21 cellular contexts compared by ENCODE assay signal in genomic region chr10:9848981-9849380, GRCh38.
"Had no signal": no experiment of that assay in that cellular context is flagged by ENCODE, and none has a peak within 500 bp of the region (broad histone marks: within the 10 kb centered on the region; RNA-seq: fewer than 3 reads in every experiment).

No MANE protein-coding gene starts in this region.

- H3K36me3 ChIP-seq: esophagus squamous epithelium, thoracic aorta had no signal

- H3K27me3 Mint-ChIP-seq: activated CD4-positive, alpha-beta T cell treated with anti-CD3 and anti-CD28 coated beads, Interleukin-2, amount 10 ng/mL, durations not matched to agents 7 days and 5 days; activated CD8-positive, alpha-beta memory T cell treated with anti-CD3 and anti-CD28 coated beads, Interleukin-2, amount 10 ng/mL, durations not matched to agents 7 days and 5 days; activated CD8-positive, alpha-beta T cell treated with anti-CD3 and anti-CD28 coated beads for 36 hours; activated naive CD4-positive, alpha-beta T cell treated with anti-CD3 and anti-CD28 coated beads, Interleukin-2, amount 10 ng/mL, durations not matched to agents 7 days and 5 days; central memory CD8-positive, alpha-beta T cell; natural killer cell treated with Interleukin-12 subunit alpha and Interleukin-12 subunit beta and Interleukin-15 and Interleukin-18, amount 100 ng/mL, for 72 hours; progenitor cell of endocrine pancreas; type B pancreatic cell had no signal

- H3K36me3 Mint-ChIP-seq: activated CD8-positive, alpha-beta memory T cell treated with anti-CD3 and anti-CD28 coated beads, Interleukin-2, amount 10 ng/mL, durations not matched to agents 7 days and 5 days; activated naive CD4-positive, alpha-beta T cell treated with anti-CD3 and anti-CD28 coated beads, Interleukin-2, amount 10 ng/mL, durations not matched to agents 7 days and 5 days; mesothelial cell of epicardium; type B pancreatic cell had no signal

- H3K27ac ChIP-seq: esophagus squamous epithelium, thoracic aorta had no signal

- H3K27me3 ChIP-seq: esophagus squamous epithelium had no signal

- H3K4me1 Mint-ChIP-seq: activated CD4-positive, alpha-beta T cell treated with anti-CD3 and anti-CD28 coated beads, Interleukin-2, amount 10 ng/mL, durations not matched to agents 7 days and 5 days; activated CD8-positive, alpha-beta memory T cell treated with anti-CD3 and anti-CD28 coated beads, Interleukin-2, amount 10 ng/mL, durations not matched to agents 7 days and 5 days; activated naive CD4-positive, alpha-beta T cell treated with anti-CD3 and anti-CD28 coated beads, Interleukin-2, amount 10 ng/mL, durations not matched to agents 7 days and 5 days; brain; central memory CD8-positive, alpha-beta T cell; mesothelial cell of epicardium had no signal

- H3K27ac Mint-ChIP-seq: activated CD4-positive, alpha-beta T cell treated with anti-CD3 and anti-CD28 coated beads, Interleukin-2, amount 10 ng/mL, durations not matched to agents 7 days and 5 days; activated CD8-positive, alpha-beta memory T cell treated with anti-CD3 and anti-CD28 coated beads, Interleukin-2, amount 10 ng/mL, durations not matched to agents 7 days and 5 days; activated CD8-positive, alpha-beta T cell treated with anti-CD3 and anti-CD28 coated beads for 36 hours; activated naive CD4-positive, alpha-beta T cell treated with anti-CD3 and anti-CD28 coated beads, Interleukin-2, amount 10 ng/mL, durations not matched to agents 7 days and 5 days; brain; mesothelial cell of epicardium; natural killer cell treated with Interleukin-12 subunit alpha and Interleukin-12 subunit beta and Interleukin-15 and Interleukin-18, amount 100 ng/mL, for 72 hours; progenitor cell of endocrine pancreas; type B pancreatic cell had no signal

- H3K4me1 ChIP-seq: esophagus squamous epithelium had no signal

- H3K4me3 ChIP-seq: esophagus squamous epithelium, thoracic aorta had no signal

- DNase-seq: activated CD4-positive, alpha-beta T cell treated with anti-CD3 and anti-CD28 coated beads, Interleukin-2, amount 10 ng/mL, durations not matched to agents 7 days and 5 days; activated CD8-positive, alpha-beta memory T cell treated with anti-CD3 and anti-CD28 coated beads, Interleukin-2, amount 10 ng/mL, durations not matched to agents 7 days and 5 days; activated CD8-positive, alpha-beta T cell treated with anti-CD3 and anti-CD28 coated beads for 36 hours; activated effector memory CD4-positive, alpha-beta T cell treated with anti-CD3 and anti-CD28 coated beads, Interleukin-2, amount 50 U/mL, for 16 hours; activated naive CD4-positive, alpha-beta T cell treated with anti-CD3 and anti-CD28 coated beads, Interleukin-2, amount 10 ng/mL, durations not matched to agents 7 days and 5 days; activated T-cell treated with anti-CD3 and anti-CD28 coated beads for 4 hours; effector memory CD4-positive, alpha-beta T cell; esophagus squamous epithelium; kidney; retina; stimulated activated CD4-positive, alpha-beta T cell treated with anti-CD3 and anti-CD28 coated beads, Interleukin-4, amount 100 ng/mL, for 24 hours; stimulated activated naive CD4-positive, alpha-beta T cell treated with Interleukin-2 at 50 U/mL for 16 hours; SW 1271; T-helper 2 cell had no signal

- H3K4me3 Mint-ChIP-seq: activated CD4-positive, alpha-beta T cell treated with anti-CD3 and anti-CD28 coated beads, Interleukin-2, amount 10 ng/mL, durations not matched to agents 7 days and 5 days; activated CD8-positive, alpha-beta memory T cell treated with anti-CD3 and anti-CD28 coated beads, Interleukin-2, amount 10 ng/mL, durations not matched to agents 7 days and 5 days; activated CD8-positive, alpha-beta T cell treated with anti-CD3 and anti-CD28 coated beads for 36 hours; activated naive CD4-positive, alpha-beta T cell treated with anti-CD3 and anti-CD28 coated beads, Interleukin-2, amount 10 ng/mL, durations not matched to agents 7 days and 5 days; brain; central memory CD8-positive, alpha-beta T cell; mesothelial cell of epicardium; natural killer cell treated with Interleukin-12 subunit alpha and Interleukin-12 subunit beta and Interleukin-15 and Interleukin-18, amount 100 ng/mL, for 72 hours; type B pancreatic cell had no signal

- H3K9me3 ChIP-seq: esophagus squamous epithelium had no signal
